12 cellular contexts compared by ENCODE assay signal in genomic region chr4:37628977-37629609, GRCh38. TPM values are rescaled to one million over a fixed set of nuclear protein-coding genes. Genes with fewer than 3 reads are reported as not detected.
DNase-seq lines count a peak whose midpoint lies in the region; ATAC-seq and TF ChIP-seq lines count a peak whose summit lies in the region.
"Had no signal": no experiment of that assay in that cellular context is flagged by ENCODE, and none has a peak within 500 bp of the region (broad histone marks: within the 10 kb centered on the region; RNA-seq: fewer than 3 reads in every experiment).

No MANE protein-coding gene starts in this region.

- H3K4me1 ChIP-seq in PC-3 (ENCODE audit: insufficient read depth, low read length), result peaks cover 8% of the 10 kb centered on the region; the same call in 1 of the 2 replicates
- no peaks in the 10 kb centered on the region for H3K4me1 ChIP-seq in ascending aorta
- H3K4me1 ChIP-seq: Peyer's patch had no signal

- H3K4me3 ChIP-seq in PC-3 (ENCODE audit: low read length) (no peak overlapping the region), ascending aorta (no peak overlapping the region)
- H3K4me3 ChIP-seq: esophagus squamous epithelium, Peyer's patch had no signal

- H3K4me2 ChIP-seq in PC-3 (ENCODE audit: low read length), result no peak overlapping the region

- intact Hi-C loops in PC-3 (cut with micrococcal nuclease) (no loop called here), ascending aorta (cut with DNase I) (no loop called here)

- ATAC-seq in PC-3 (peak; percentile 29; the same call in 1 of the 2 replicates), omental fat pad (ENCODE audit: low FRiP score) (peak; percentile 93), WTC11 (no peak)

- no peak overlapping the region for H3K4me3 Mint-ChIP-seq in WTC11

- no peaks in the 10 kb centered on the region for H3K27me3 Mint-ChIP-seq in WTC11 (ENCODE audit: low read depth)

- no peaks in the 10 kb centered on the region for H4K20me1 ChIP-seq in PC-3 (ENCODE audit: low read length)

- no peak overlapping the region for H3K27ac ChIP-seq in PC-3 (ENCODE audit: low read length)
- H3K27ac ChIP-seq in ascending aorta, result no peak overlapping the region
- H3K27ac ChIP-seq: Peyer's patch had no signal

- H3K27me3 ChIP-seq in PC-3 (ENCODE audit: low read length), result no peaks in the 10 kb centered on the region
- H3K27me3 ChIP-seq in ascending aorta, result no peaks in the 10 kb centered on the region
- H3K27me3 ChIP-seq: esophagus squamous epithelium, Peyer's patch had no signal

- no peaks in the 10 kb centered on the region for H3K9me2 ChIP-seq in PC-3 (replicated peaks; ENCODE audit: low read length)

- H3K27ac Mint-ChIP-seq in WTC11, result no peak overlapping the region

- H3K79me2 ChIP-seq in PC-3 (ENCODE audit: low read length), result no peaks in the 10 kb centered on the region

- H3F3A ChIP-seq in PC-3 (ENCODE audit: low read length, unreplicated experiment), result no peaks in the 10 kb centered on the region

- TF ChIP-seq CTCF in PC-3 (conservative IDR thresholded peaks at IDR 0.05; ENCODE audit: low read depth, low read length), result no peak
- TF ChIP-seq CTCF in omental fat pad (IDR thresholded peaks at IDR 0.05), result no peak
- no peak for TF ChIP-seq CTCF in WTC11 (IDR thresholded peaks at IDR 0.05)
- no peak for TF ChIP-seq CTCF in ascending aorta (IDR thresholded peaks at IDR 0.05)

- H3K9me3 ChIP-seq in PC-3 (ENCODE audit: low read length) (no peaks in the 10 kb centered on the region), ascending aorta (no peaks in the 10 kb centered on the region)
- H3K9me3 ChIP-seq: esophagus squamous epithelium, Peyer's patch had no signal

- H3K9me3 Mint-ChIP-seq in WTC11, result no peaks in the 10 kb centered on the region

- no peak for TF ChIP-seq POLR2A in erythroblast (IDR thresholded peaks at IDR 0.05; ENCODE audit: low read length)

- CTCF ChIA-PET in PC-3 (lab: Charles Lee), result no interaction called here
- CTCF ChIA-PET in WTC11 (lab: Charles Lee), result no interaction called here

- H3K9ac ChIP-seq in PC-3 (ENCODE audit: low read length), result no peak overlapping the region

- H3K36me3 ChIP-seq in PC-3 (ENCODE audit: low read depth, low read length), result no peaks in the 10 kb centered on the region
- H3K36me3 ChIP-seq in ascending aorta, result peaks cover 12 to 20% of the 10 kb centered on the region in 2 donors

- no TSS peak for BruUV-seq in PC-3 (replicated peaks; lab: Mats Ljungman, UMichigan)

- peak; percentile 82 for DNase-seq in EL
- peak; percentile 49 for DNase-seq in PC-3
- peak; percentile 11 to 32 for DNase-seq in erythroblast (lab: John Stamatoyannopoulos, UW)
- peak; percentile 31 for DNase-seq in omental fat pad (ENCODE audit: low spot score)
- DNase-seq in NCI-H2171 (lab: John Stamatoyannopoulos, UW), result no peak
- DNase-seq in WTC11 (ENCODE audit: low spot score), result no peak
- DNase-seq in ascending aorta (ENCODE audit: low spot score in 2 of 2), result no peak
- DNase-seq in DMS153 (lab: John Stamatoyannopoulos, UW), result no peak
- DNase-seq: activated T-cell treated with anti-CD3 and anti-CD28 coated beads, Interleukin-2, amount 50 U/mL, for 1 hour; esophagus squamous epithelium; nucleus accumbens had no signal

- H3K36me3 Mint-ChIP-seq in WTC11, result peaks cover 20% of the 10 kb centered on the region

- POLR2A ChIA-PET in PC-3 (lab: Charles Lee; ENCODE audit: unreplicated experiment) (no interaction called here), WTC11 (lab: Charles Lee) (no interaction called here)

- H2AFZ ChIP-seq in PC-3 (ENCODE audit: low read length), result no peak overlapping the region

- H3K4me1 Mint-ChIP-seq in WTC11, result peaks cover 4% of the 10 kb centered on the region; the same call in 1 of the 2 replicates

TF ChIP-seq in WTC11, 78 proteins besides CTCF, POLR2A, EP300 and RAD21 (continues in another document):
- TF ChIP-seq ARID4B (CRISPR knock-in tag; IDR thresholded peaks at IDR 0.05; ENCODE audit: borderline replicate concordance) (no peak), MXD4 (CRISPR knock-in tag; IDR thresholded peaks at IDR 0.05; ENCODE audit: borderline replicate concordance) (no peak), USF2 (CRISPR knock-in tag; IDR thresholded peaks at IDR 0.05) (no peak), ZNF425 (CRISPR knock-in tag; conservative IDR thresholded peaks at IDR 0.05) (no peak), ATF2 (CRISPR knock-in tag; IDR thresholded peaks at IDR 0.05; ENCODE audit: borderline replicate concordance, low read depth) (no peak), FOXP4 (CRISPR knock-in tag; IDR thresholded peaks at IDR 0.05) (no peak)

RNA-seq across cellular contexts. Expression of gene RELL1, which starts 57.1 kb away (rescaled TPM):
- 14.6 and 19.5 TPM in 2 replicates for total RNA-seq in PC-3 (2014; rRNA removed)
- 100 to 1,000 TPM in 1 of 4 donors, 10 to 100 TPM in 3; 65.4 to 158 (median 82.5) TPM for total RNA-seq in omental fat pad
- 10.1 to 14.4 TPM (median 12.5 TPM) in 3 replicates for total RNA-seq in WTC11 (2021)
- 61.5 TPM for total RNA-seq in ascending aorta

Comparison
In these comparisons a context has a peak if more than half of its experiments do, and no peak if none do; other contexts are left out.
1. DNase-seq: peak in EL (single experiment), PC-3 (single experiment), erythroblast (2 of 2) and omental fat pad (single experiment); none in NCI-H2171 (single experiment), WTC11 (single experiment), ascending aorta (0 of 2) and DMS153 (single experiment).